8 cellular contexts compared by ENCODE assay signal in genomic region chr15:74889390-74889881, GRCh38. TPM values are rescaled to one million over a fixed set of nuclear protein-coding genes. Genes with fewer than 3 reads are reported as not detected.
DNase-seq lines count a peak whose midpoint lies in the region; FAIRE-seq and TF ChIP-seq lines count a peak whose summit lies in the region.

No MANE protein-coding gene starts in this region.

- peak overlapping the region; percentile 93 for H3K4me2 ChIP-seq in astrocyte (ENCODE audit: low read length)

- peak overlapping the region; percentile 86 for H3K4me3 Mint-ChIP-seq in astrocyte (ENCODE audit: unreplicated experiment)

- peaks cover 21% of the 10 kb centered on the region for H3K4me1 Mint-ChIP-seq in astrocyte (ENCODE audit: low read depth, unreplicated experiment)

- H3K79me2 ChIP-seq in astrocyte (ENCODE audit: insufficient read depth, low read length) = peaks cover 10% of the 10 kb centered on the region

- H3K9ac ChIP-seq in astrocyte (ENCODE audit: low read length) (peak overlapping the region; percentile 92), iPS-15b (ENCODE audit: low read depth, low read length) (peak overlapping the region; percentile 41)

- H3K36me3 Mint-ChIP-seq in astrocyte (ENCODE audit: low read depth, unreplicated experiment) = peaks cover 8% of the 10 kb centered on the region

- DNase-seq in AG08395 (ENCODE audit: low spot score) = peak; percentile 52
- peak; percentile 35 for DNase-seq in GM19238 (ENCODE audit: insufficient read length, low spot score)
- peak; percentile 14 for DNase-seq in LHCN-M2 (ENCODE audit: low read depth)
- DNase-seq in astrocyte (ENCODE audit: low read depth) = peak; percentile 42
- no peak for DNase-seq in stimulated activated naive CD4-positive, alpha-beta T cell treated with Interleukin-2 at 50 U/mL for 16 hours (lab: John Stamatoyannopoulos, UW)
- DNase-seq in COLO829 (ENCODE audit: low spot score) = no peak

- no peaks in the 10 kb centered on the region for H3K27me3 ChIP-seq in astrocyte (ENCODE audit: insufficient read depth, low read length)
- no peaks in the 10 kb centered on the region for H3K27me3 ChIP-seq in iPS-15b (ENCODE audit: control insufficient read depth, insufficient read depth, low read length)

- H3K4me3 ChIP-seq in astrocyte (ENCODE audit: insufficient read depth, low read depth, low read length) (peak overlapping the region; percentile 85), iPS-15b (ENCODE audit: low read depth, low read length) (peak overlapping the region; percentile 99), skin epidermis (peak overlapping the region; percentile 53 to 89 (median 60))

- no peaks in the 10 kb centered on the region for H3K9me3 Mint-ChIP-seq in astrocyte (ENCODE audit: unreplicated experiment)

- H2AFZ ChIP-seq in astrocyte (ENCODE audit: low read depth, low read length) = peak overlapping the region; percentile 97

- peak overlapping the region; percentile 65 for H3K27ac ChIP-seq in astrocyte (ENCODE audit: low read depth, low read length)
- H3K27ac ChIP-seq in skin epidermis = peak overlapping the region in 20 of 21 experiments; percentile 7 to 90 (median 84)

- no peak for FAIRE-seq in astrocyte (lab: Jason Lieb, UNC)

- peaks cover 23% of the 10 kb centered on the region for H3K4me1 ChIP-seq in astrocyte (ENCODE audit: insufficient read depth, low read length)
- no peaks in the 10 kb centered on the region for H3K4me1 ChIP-seq in iPS-15b (ENCODE audit: control insufficient read depth, insufficient read depth, low read length)

- no peaks in the 10 kb centered on the region for H4K20me1 ChIP-seq in astrocyte (ENCODE audit: insufficient read depth, low read length)

- peak overlapping the region; percentile 29 for H3K27ac Mint-ChIP-seq in astrocyte (ENCODE audit: unreplicated experiment)

- TF ChIP-seq CTCF in astrocyte (IDR thresholded peaks at IDR 0.05; ENCODE audit: insufficient read depth, low read depth, low read length) = no peak

- peaks cover 3% of the 10 kb centered on the region for H3K36me3 ChIP-seq in astrocyte (ENCODE audit: insufficient read depth, low read length)
- peaks cover 11% of the 10 kb centered on the region for H3K36me3 ChIP-seq in iPS-15b (ENCODE audit: control insufficient read depth, insufficient read depth, low read length)

- H3K9me3 ChIP-seq in astrocyte (ENCODE audit: insufficient read depth, low read depth, low read length) (no peaks in the 10 kb centered on the region), iPS-15b (ENCODE audit: control insufficient read depth, insufficient read depth, low read length) (no peaks in the 10 kb centered on the region)

- no peaks in the 10 kb centered on the region for H3K27me3 Mint-ChIP-seq in astrocyte (ENCODE audit: low read depth, unreplicated experiment)

RNA-seq across cellular contexts. Expression of gene MPI, which starts 0.4 kb away (rescaled TPM):
- total RNA-seq in LHCN-M2 (2014; rRNA removed) (110 and 122 TPM in 2 replicates), astrocyte (25.9 and 29.2 TPM in 2 replicates)
- 66.7 TPM for polyA plus RNA-seq in LHCN-M2 (2012)

RNA-seq across cellular contexts. Expression of gene SCAMP2, which starts 16.3 kb away (rescaled TPM):
- total RNA-seq in LHCN-M2 (2014; rRNA removed) = 29.2 and 40.0 TPM in 2 replicates
- polyA plus RNA-seq in LHCN-M2 (2012) = 64.6 TPM
- total RNA-seq in astrocyte = 56.4 and 58.7 TPM in 2 replicates

RNA-seq across cellular contexts. Expression of gene FAM219B, which starts 17.2 kb away (rescaled TPM):
- total RNA-seq in LHCN-M2 (2014; rRNA removed) (45.0 and 51.8 TPM in 2 replicates), astrocyte (86.4 and 97.1 TPM in 2 replicates)
- polyA plus RNA-seq in LHCN-M2 (2012) = 22.8 TPM

RNA-seq across cellular contexts. Expression of gene ULK3, which starts 46.5 kb away (rescaled TPM):
- 31.5 and 36.4 TPM in 2 replicates for total RNA-seq in LHCN-M2 (2014; rRNA removed)
- polyA plus RNA-seq in LHCN-M2 (2012) = 13.8 TPM
- 14.2 and 15.6 TPM in 2 replicates for total RNA-seq in astrocyte

RNA-seq across cellular contexts. Expression of gene COX5A, which starts 48.4 kb away (rescaled TPM):
- 97.5 and 109 TPM in 2 replicates for total RNA-seq in LHCN-M2 (2014; rRNA removed)
- polyA plus RNA-seq in LHCN-M2 (2012) = 303 TPM
- 192 and 207 TPM in 2 replicates for total RNA-seq in astrocyte

Comparison
In these comparisons a context has a peak if more than half of its experiments do, and no peak if none do; other contexts are left out.
1. DNase-seq: peak in AG08395 (single experiment), GM19238 (single experiment), LHCN-M2 (single experiment) and astrocyte (single experiment); none in stimulated activated naive CD4-positive, alpha-beta T cell treated with Interleukin-2 at 50 U/mL for 16 hours (single experiment) and COLO829 (single experiment).
2. Peak in every context shown above with its lines, with median percentiles within 50 percentile points of each other: H3K4me3 ChIP-seq.